In the genomic region with DNA sequence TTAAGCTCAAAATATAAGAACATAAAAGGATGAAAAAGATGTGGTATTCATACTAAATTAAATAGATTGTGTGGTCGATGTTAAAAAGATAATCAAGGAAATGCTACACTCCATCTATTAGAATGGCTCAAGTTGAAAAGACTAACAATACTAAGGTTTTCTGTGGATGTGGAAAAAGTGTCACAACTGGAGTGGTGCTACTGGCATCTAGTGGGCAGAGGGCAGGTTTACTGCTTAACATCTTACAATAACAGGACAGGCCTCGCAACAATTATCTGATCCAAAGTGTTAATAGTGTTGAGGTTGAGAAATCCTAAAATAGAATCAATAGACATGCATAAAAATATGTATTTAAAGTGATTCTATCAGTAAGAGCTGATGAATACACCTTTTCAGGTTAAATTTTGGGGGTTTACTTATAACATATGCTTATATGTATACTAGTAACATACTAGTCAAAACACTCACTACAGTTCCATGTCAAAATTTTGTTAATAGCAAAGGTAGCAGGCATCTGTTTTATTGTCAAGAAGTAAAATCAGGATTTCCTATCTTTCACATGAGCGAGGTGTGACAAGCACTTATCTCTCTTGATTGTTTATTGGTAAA, we compare ENCODE assay signal across 8 cellular contexts.
A peak's percentile ranks its signal among the peaks of the same experiment; 100 is the strongest.
DNase-seq lines count a peak whose midpoint lies in the region; ATAC-seq lines count a peak whose summit lies in the region.

No MANE protein-coding gene starts in this region.

- H3K27me3 ChIP-seq in adipocyte (replicated peaks; ENCODE audit: control insufficient read depth, insufficient read depth, low read length): no peaks in the 10 kb centered on the region

- no peaks in the 10 kb centered on the region for H3K36me3 ChIP-seq in adipocyte (ENCODE audit: control insufficient read depth, insufficient read depth, low read length, severe bottlenecking)

- DNase-seq in G401 (ENCODE audit: low spot score) (peak; percentile 3), LHCN-M2 (ENCODE audit: low read depth) (peak; percentile 73), adipocyte (ENCODE audit: low read depth) (peak; percentile 68), medulla oblongata (ENCODE audit: extremely low spot score) (peak; percentile 87), T-helper 17 cell (no peak)

- H3K4me1 ChIP-seq in adipocyte (ENCODE audit: control insufficient read depth, insufficient read depth, low read length): no peaks in the 10 kb centered on the region

- in situ Hi-C loops in G401 (cut with HindIII; ENCODE audit: low sequenced_read_pairs): no loop called here

- H3K9ac ChIP-seq in adipocyte (ENCODE audit: low read length): no peak overlapping the region

- ATAC-seq in HG03460 (IDR thresholded peaks at IDR 0.05; ENCODE audit: unreplicated experiment) (no peak), T-helper 17 cell (no peak), GM21576 (IDR thresholded peaks at IDR 0.05; ENCODE audit: unreplicated experiment) (no peak), HG03520 (IDR thresholded peaks at IDR 0.05; ENCODE audit: unreplicated experiment) (no peak)

- H3K4me3 Mint-ChIP-seq in T-helper 17 cell: no peak overlapping the region

- H3K9me3 ChIP-seq in adipocyte (ENCODE audit: control insufficient read depth, low read length): no peaks in the 10 kb centered on the region
- no peaks in the 10 kb centered on the region for H3K9me3 ChIP-seq in T-helper 17 cell (ENCODE audit: control insufficient read depth, low read length, poor library complexity, severe bottlenecking)

- no peaks in the 10 kb centered on the region for H3K4me1 Mint-ChIP-seq in T-helper 17 cell

- no peak overlapping the region for H3K4me3 ChIP-seq in adipocyte (ENCODE audit: low read length)

- no peaks in the 10 kb centered on the region for H3K36me3 Mint-ChIP-seq in T-helper 17 cell (ENCODE audit: low read depth)

- no peaks in the 10 kb centered on the region for H3K27me3 Mint-ChIP-seq in T-helper 17 cell

- H3K27ac Mint-ChIP-seq in T-helper 17 cell: no peak overlapping the region

Comparison
In these comparisons a context has a peak if more than half of its experiments do, and no peak if none do; other contexts are left out.
1. DNase-seq: peak in G401 (single experiment), LHCN-M2 (single experiment), adipocyte (single experiment) and medulla oblongata (single experiment); none in T-helper 17 cell (0 of 3).